ENCODE assay signal across 2 cellular contexts in the genomic region with DNA sequence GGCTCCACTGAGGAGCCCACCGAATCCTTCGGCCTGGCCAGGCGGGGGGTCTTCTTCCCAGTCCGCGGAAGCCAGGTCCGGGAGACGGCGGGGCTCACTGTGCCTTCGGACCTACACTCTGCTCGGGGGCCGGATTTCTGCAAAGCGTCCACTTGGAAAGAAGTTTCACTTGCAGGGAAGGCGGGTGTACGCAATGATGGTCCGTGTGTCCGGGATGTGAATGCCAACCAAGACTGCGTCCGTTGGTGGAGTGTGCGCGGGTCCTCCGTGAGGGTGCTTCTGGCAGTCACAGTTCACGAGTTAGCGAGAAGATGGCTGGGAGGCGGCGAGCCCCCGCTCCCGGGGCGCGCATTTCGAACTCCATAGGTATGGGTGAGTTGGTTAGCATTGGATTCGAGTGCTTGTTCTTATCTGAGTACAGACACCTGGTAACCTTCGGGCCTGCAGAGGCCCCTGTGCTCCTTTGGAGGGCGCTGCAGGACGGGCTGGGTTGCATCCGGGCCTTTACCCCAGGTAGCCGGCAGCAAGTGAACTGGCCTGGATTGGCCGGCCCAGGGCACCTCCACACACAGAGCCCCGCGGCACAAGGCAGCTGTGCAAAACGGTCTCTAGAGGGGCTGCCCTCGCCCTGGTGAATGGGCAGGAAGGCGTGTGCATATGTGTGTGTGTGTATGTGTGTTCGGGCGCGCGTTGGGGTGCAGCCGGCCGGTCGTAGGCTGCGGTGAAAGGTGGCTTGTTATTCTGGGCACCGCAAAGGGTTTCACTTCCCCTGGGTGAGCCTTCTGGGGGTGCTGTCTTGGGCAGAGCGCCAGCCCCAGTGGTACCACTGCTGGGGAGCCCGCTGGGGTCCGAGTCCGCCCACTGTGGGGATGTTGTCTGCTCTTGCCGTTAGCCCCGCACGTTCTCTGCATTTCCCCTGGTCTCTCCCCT.
TF ChIP-seq lines count a peak whose summit lies in the region.

No MANE protein-coding gene starts in this region.

TF ChIP-seq in liver, 16 proteins besides CTCF, POLR2A, EP300 and RAD21:
- TF ChIP-seq HNF4A (conservative IDR thresholded peaks at IDR 0.05) (peak in 1 of 2 donors; percentile 4), RXRA (IDR thresholded peaks at IDR 0.05) (peak in 1 of 2 donors; percentile 23), TAF1 (conservative IDR thresholded peaks at IDR 0.05) (peak; percentile 17), JUND (IDR thresholded peaks at IDR 0.05) (no peak)

TF ChIP-seq in HepG2, 621 proteins besides CTCF, POLR2A, EP300 and RAD21:
- TF ChIP-seq RXRA (CRISPR knock-in tag; IDR thresholded peaks at IDR 0.05), result no peak
- no peak for TF ChIP-seq TCF7 (IDR thresholded peaks at IDR 0.05; ENCODE audit: low read depth)
- TF ChIP-seq, protein P1, sequence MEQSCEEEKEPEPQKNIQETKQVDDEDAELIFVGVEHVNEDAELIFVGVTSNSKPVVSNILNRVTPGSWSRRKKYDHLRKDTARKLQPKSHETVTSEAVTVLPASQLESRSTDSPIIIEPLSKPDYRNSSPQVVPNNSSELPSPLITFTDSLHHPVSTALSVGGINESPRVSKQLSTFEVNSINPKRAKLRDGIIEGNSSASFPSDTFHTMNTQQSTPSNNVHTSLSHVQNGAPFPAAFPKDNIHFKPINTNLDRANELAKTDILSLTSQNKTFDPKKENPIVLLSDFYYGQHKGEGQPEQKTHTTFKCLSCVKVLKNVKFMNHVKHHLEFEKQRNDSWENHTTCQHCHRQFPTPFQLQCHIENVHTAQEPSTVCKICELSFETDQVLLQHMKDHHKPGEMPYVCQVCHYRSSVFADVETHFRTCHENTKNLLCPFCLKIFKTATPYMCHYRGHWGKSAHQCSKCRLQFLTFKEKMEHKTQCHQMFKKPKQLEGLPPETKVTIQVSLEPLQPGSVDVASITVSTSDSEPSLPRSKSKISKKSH (CRISPR knock-in tag; IDR thresholded peaks at IDR 0.05; ENCODE audit: borderline replicate concordance), result no peak
- TF ChIP-seq, protein P2, sequence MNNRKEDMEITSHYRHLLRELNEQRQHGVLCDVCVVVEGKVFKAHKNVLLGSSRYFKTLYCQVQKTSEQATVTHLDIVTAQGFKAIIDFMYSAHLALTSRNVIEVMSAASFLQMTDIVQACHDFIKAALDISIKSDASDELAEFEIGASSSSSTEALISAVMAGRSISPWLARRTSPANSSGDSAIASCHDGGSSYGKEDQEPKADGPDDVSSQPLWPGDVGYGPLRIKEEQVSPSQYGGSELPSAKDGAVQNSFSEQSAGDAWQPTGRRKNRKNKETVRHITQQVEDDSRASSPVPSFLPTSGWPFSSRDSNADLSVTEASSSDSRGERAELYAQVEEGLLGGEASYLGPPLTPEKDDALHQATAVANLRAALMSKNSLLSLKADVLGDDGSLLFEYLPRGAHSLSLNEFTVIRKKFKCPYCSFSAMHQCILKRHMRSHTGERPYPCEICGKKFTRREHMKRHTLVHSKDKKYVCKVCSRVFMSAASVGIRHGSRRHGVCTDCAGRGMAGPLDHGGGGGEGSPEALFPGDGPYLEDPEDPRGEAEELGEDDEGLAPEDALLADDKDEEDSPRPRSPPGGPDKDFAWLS (CRISPR knock-in tag; IDR thresholded peaks at IDR 0.05; ENCODE audit: borderline replicate concordance), result no peak
- TF ChIP-seq SRF (IDR thresholded peaks at IDR 0.05; ENCODE audit: low read depth, low read length), result no peak
- TF ChIP-seq ETV6 (CRISPR knock-in tag; conservative IDR thresholded peaks at IDR 0.05), result no peak
- TF ChIP-seq ZNF296 (CRISPR knock-in tag; conservative IDR thresholded peaks at IDR 0.05), result no peak
- no peak for TF ChIP-seq SMYD3 (CRISPR knock-in tag; IDR thresholded peaks at IDR 0.05)
- no peak for TF ChIP-seq ZMAT3 (CRISPR knock-in tag; conservative IDR thresholded peaks at IDR 0.05)
- no peak for TF ChIP-seq ARID2 (CRISPR knock-in tag; IDR thresholded peaks at IDR 0.05; ENCODE audit: borderline replicate concordance)
- TF ChIP-seq GTF2F1 (IDR thresholded peaks at IDR 0.05; ENCODE audit: low read length), result no peak
- TF ChIP-seq MTF2 (CRISPR knock-in tag; IDR thresholded peaks at IDR 0.05; ENCODE audit: borderline replicate concordance), result no peak
- TF ChIP-seq, protein P3, sequence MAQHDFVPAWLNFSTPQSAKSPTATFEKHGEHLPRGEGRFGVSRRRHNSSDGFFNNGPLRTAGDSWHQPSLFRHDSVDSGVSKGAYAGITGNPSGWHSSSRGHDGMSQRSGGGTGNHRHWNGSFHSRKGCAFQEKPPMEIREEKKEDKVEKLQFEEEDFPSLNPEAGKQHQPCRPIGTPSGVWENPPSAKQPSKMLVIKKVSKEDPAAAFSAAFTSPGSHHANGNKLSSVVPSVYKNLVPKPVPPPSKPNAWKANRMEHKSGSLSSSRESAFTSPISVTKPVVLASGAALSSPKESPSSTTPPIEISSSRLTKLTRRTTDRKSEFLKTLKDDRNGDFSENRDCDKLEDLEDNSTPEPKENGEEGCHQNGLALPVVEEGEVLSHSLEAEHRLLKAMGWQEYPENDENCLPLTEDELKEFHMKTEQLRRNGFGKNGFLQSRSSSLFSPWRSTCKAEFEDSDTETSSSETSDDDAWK (CRISPR knock-in tag; IDR thresholded peaks at IDR 0.05), result no peak
- TF ChIP-seq, protein P4, sequence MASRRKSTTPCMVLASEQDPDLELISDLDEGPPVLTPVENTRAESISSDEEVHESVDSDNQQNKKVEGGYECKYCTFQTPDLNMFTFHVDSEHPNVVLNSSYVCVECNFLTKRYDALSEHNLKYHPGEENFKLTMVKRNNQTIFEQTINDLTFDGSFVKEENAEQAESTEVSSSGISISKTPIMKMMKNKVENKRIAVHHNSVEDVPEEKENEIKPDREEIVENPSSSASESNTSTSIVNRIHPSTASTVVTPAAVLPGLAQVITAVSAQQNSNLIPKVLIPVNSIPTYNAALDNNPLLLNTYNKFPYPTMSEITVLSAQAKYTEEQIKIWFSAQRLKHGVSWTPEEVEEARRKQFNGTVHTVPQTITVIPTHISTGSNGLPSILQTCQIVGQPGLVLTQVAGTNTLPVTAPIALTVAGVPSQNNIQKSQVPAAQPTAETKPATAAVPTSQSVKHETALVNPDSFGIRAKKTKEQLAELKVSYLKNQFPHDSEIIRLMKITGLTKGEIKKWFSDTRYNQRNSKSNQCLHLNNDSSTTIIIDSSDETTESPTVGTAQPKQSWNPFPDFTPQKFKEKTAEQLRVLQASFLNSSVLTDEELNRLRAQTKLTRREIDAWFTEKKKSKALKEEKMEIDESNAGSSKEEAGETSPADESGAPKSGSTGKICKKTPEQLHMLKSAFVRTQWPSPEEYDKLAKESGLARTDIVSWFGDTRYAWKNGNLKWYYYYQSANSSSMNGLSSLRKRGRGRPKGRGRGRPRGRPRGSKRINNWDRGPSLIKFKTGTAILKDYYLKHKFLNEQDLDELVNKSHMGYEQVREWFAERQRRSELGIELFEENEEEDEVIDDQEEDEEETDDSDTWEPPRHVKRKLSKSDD (CRISPR knock-in tag; IDR thresholded peaks at IDR 0.05; ENCODE audit: low read depth), result no peak
- TF ChIP-seq MAZ (IDR thresholded peaks at IDR 0.05; ENCODE audit: borderline replicate concordance, low read depth, low read length), result no peak
- no peak for TF ChIP-seq MAZ (CRISPR knock-in tag; IDR thresholded peaks at IDR 0.05; ENCODE audit: low read depth)
- no peak for TF ChIP-seq CEBPB (IDR thresholded peaks at IDR 0.05; ENCODE audit: borderline replicate concordance, low read depth, low read length)
- TF ChIP-seq MED8 (CRISPR knock-in tag; IDR thresholded peaks at IDR 0.05; ENCODE audit: insufficient replicate concordance), result no peak
- no peak for TF ChIP-seq RBM22 (optimal IDR thresholded peaks at IDR 0.05; ENCODE audit: low read length)
- no peak for TF ChIP-seq WIZ (CRISPR knock-in tag; IDR thresholded peaks at IDR 0.05)
- TF ChIP-seq, protein P5, sequence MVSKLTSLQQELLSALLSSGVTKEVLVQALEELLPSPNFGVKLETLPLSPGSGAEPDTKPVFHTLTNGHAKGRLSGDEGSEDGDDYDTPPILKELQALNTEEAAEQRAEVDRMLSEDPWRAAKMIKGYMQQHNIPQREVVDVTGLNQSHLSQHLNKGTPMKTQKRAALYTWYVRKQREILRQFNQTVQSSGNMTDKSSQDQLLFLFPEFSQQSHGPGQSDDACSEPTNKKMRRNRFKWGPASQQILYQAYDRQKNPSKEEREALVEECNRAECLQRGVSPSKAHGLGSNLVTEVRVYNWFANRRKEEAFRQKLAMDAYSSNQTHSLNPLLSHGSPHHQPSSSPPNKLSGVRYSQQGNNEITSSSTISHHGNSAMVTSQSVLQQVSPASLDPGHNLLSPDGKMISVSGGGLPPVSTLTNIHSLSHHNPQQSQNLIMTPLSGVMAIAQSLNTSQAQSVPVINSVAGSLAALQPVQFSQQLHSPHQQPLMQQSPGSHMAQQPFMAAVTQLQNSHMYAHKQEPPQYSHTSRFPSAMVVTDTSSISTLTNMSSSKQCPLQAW (CRISPR knock-in tag; IDR thresholded peaks at IDR 0.05), result no peak
TF ChIP-seq in HepG2: peak in this region for 0.
